Comparison of ENCODE assay signal across 13 cellular contexts in genomic region chr10:11149499-11149898, GRCh38.
DNase-seq lines count a peak whose midpoint lies in the region; ATAC-seq and TF ChIP-seq lines count a peak whose summit lies in the region.
"Had no signal": no experiment of that assay in that cellular context is flagged by ENCODE, and none has a peak within 500 bp of the region (broad histone marks: within the 10 kb centered on the region; RNA-seq: fewer than 3 reads in every experiment).

No MANE protein-coding gene starts in this region.

- H3K27ac Mint-ChIP-seq in CD4-positive, alpha-beta T cell, result peak overlapping the region; percentile 97
- peak overlapping the region; percentile 95 for H3K27ac Mint-ChIP-seq in activated T-helper 17 cell treated with anti-CD3 and anti-CD28 coated beads, Interleukin-2, amount 50 U/mL, for 72 hours

- CTCF ChIA-PET in CD4-positive, alpha-beta T cell (lab: Charles Lee), result interaction anchor here (0.6 to 9.4 kb wide), 9 partner anchors 15 to 121 kb away, joined by 3 to 107 read pairs (median 5); no protein-coding TSS in a partner anchor

- peak overlapping the region; percentile 89 for H3K27ac ChIP-seq in CD4-positive, alpha-beta T cell (ENCODE audit: low read depth, low read length)
- H3K27ac ChIP-seq in mucosa of rectum (ENCODE audit: low read depth in 2 of 2, low read length in 2 of 2), result peak overlapping the region; percentile 22 to 45
- H3K27ac ChIP-seq: KMS-11, SJSA1 had no signal

- no peaks in the 10 kb centered on the region for H3K27me3 ChIP-seq in CD4-positive, alpha-beta T cell (ENCODE audit: control insufficient read depth, insufficient read depth, low read length)
- H3K27me3 ChIP-seq in mucosa of rectum (ENCODE audit: control insufficient read depth in 2 of 2, insufficient read depth in 2 of 2, low read length in 2 of 2), result no peaks in the 10 kb centered on the region

- H3K9me3 ChIP-seq in CD4-positive, alpha-beta T cell (ENCODE audit: control insufficient read depth, low read length), result no peaks in the 10 kb centered on the region
- H3K9me3 ChIP-seq in mucosa of rectum (ENCODE audit: control insufficient read depth in 2 of 2, low read length in 2 of 2), result no peaks in the 10 kb centered on the region
- H3K9me3 ChIP-seq: Caco-2, SJSA1 had no signal

- intact Hi-C loops in CD4-positive, alpha-beta T cell (cut with DNase I, micrococcal nuclease), result loop anchor here (1.0 to 5.0 kb wide), 3 partner anchors 17 to 37 kb away; no protein-coding TSS in a partner anchor

- POLR2A ChIA-PET in CD4-positive, alpha-beta T cell (lab: Charles Lee), result interaction anchor here (0.7 to 12.9 kb wide), 22 partner anchors 9 to 131 kb away, joined by 3 to 1077 read pairs (median 6); partner anchors contain the start of gene CELF2

- peaks cover 6 to 23% of the 10 kb centered on the region in 2 donors for H3K4me1 ChIP-seq in mucosa of rectum (ENCODE audit: control insufficient read depth in 2 of 2, insufficient read depth in 2 of 2, low read length in 2 of 2)
- H3K4me1 ChIP-seq: Caco-2, SJSA1 had no signal

- no peaks in the 10 kb centered on the region for H3K27me3 Mint-ChIP-seq in CD4-positive, alpha-beta T cell
- H3K27me3 Mint-ChIP-seq in activated T-helper 17 cell treated with anti-CD3 and anti-CD28 coated beads, Interleukin-2, amount 50 U/mL, for 72 hours, result no peaks in the 10 kb centered on the region

- H3K36me3 ChIP-seq in mucosa of rectum (ENCODE audit: control insufficient read depth in 2 of 2, insufficient read depth in 2 of 2, low read length in 2 of 2), result no peaks in the 10 kb centered on the region
- H3K36me3 ChIP-seq: SJSA1 had no signal

- H3K4me3 Mint-ChIP-seq in CD4-positive, alpha-beta T cell, result peak overlapping the region; percentile 86
- H3K4me3 Mint-ChIP-seq in activated T-helper 17 cell treated with anti-CD3 and anti-CD28 coated beads, Interleukin-2, amount 50 U/mL, for 72 hours, result peak overlapping the region; percentile 88

- peaks cover 99% of the 10 kb centered on the region for H3K4me1 Mint-ChIP-seq in CD4-positive, alpha-beta T cell (ENCODE audit: low read depth)
- H3K4me1 Mint-ChIP-seq in activated T-helper 17 cell treated with anti-CD3 and anti-CD28 coated beads, Interleukin-2, amount 50 U/mL, for 72 hours, result peaks cover 66% of the 10 kb centered on the region

- peak overlapping the region; percentile 33 for H3K4me3 ChIP-seq in Jurkat, Clone E6-1 (ENCODE audit: low read length)
- peak overlapping the region in 1 of 2 donors; percentile 48 for H3K4me3 ChIP-seq in mucosa of rectum (ENCODE audit: low read length in 2 of 2)
- H3K4me3 ChIP-seq: SJSA1 had no signal

- H3K9me3 Mint-ChIP-seq in CD4-positive, alpha-beta T cell, result no peaks in the 10 kb centered on the region
- no peaks in the 10 kb centered on the region for H3K9me3 Mint-ChIP-seq in activated T-helper 17 cell treated with anti-CD3 and anti-CD28 coated beads, Interleukin-2, amount 50 U/mL, for 72 hours

- peak overlapping the region in 1 of 2 donors; percentile 24 for H3K9ac ChIP-seq in mucosa of rectum (ENCODE audit: low read depth in 1 of 2, low read length in 2 of 2)
- H3K9ac ChIP-seq: KMS-11 had no signal

- no peaks in the 10 kb centered on the region for H3K36me3 Mint-ChIP-seq in CD4-positive, alpha-beta T cell (ENCODE audit: low read depth)
- no peaks in the 10 kb centered on the region for H3K36me3 Mint-ChIP-seq in activated T-helper 17 cell treated with anti-CD3 and anti-CD28 coated beads, Interleukin-2, amount 50 U/mL, for 72 hours (ENCODE audit: low read depth)

- TF ChIP-seq CTCF in CD4-positive, alpha-beta T cell (IDR thresholded peaks at IDR 0.05), result no peak

- peak in 6 of 10 experiments; percentile 26 to 69 (median 40) for DNase-seq in CD4-positive, alpha-beta T cell
- DNase-seq in Jurkat, Clone E6-1 (ENCODE audit: low read depth, low spot score), result no peak
- DNase-seq in islet precursor cell (no peak), GOT3 (lab: John Stamatoyannopoulos, UW) (no peak)
- DNase-seq: Caco-2, caudate nucleus, NCI-H226 had no signal

- ATAC-seq in CD4-positive, alpha-beta T cell (ENCODE audit: poor library complexity), result peak; percentile 57
- ATAC-seq in activated T-helper 17 cell treated with anti-CD3 and anti-CD28 coated beads, Interleukin-2, amount 50 U/mL, for 72 hours (replicated peaks), result peak; percentile 66
- ATAC-seq in GM19328 (IDR thresholded peaks at IDR 0.05; ENCODE audit: unreplicated experiment) (no peak), GM18520 (IDR thresholded peaks at IDR 0.05; ENCODE audit: unreplicated experiment) (no peak)

Comparison
In these comparisons a context has a peak if more than half of its experiments do, and no peak if none do; other contexts are left out.
1. ATAC-seq: peak in CD4-positive, alpha-beta T cell (single experiment) and activated T-helper 17 cell treated with anti-CD3 and anti-CD28 coated beads, Interleukin-2, amount 50 U/mL, for 72 hours (single experiment); none in GM19328 (single experiment) and GM18520 (single experiment).
2. DNase-seq: peak in CD4-positive, alpha-beta T cell (6 of 10); none in Jurkat, Clone E6-1 (single experiment), islet precursor cell (single experiment) and GOT3 (single experiment).